10 cellular contexts compared by ENCODE assay signal in the genomic region with DNA sequence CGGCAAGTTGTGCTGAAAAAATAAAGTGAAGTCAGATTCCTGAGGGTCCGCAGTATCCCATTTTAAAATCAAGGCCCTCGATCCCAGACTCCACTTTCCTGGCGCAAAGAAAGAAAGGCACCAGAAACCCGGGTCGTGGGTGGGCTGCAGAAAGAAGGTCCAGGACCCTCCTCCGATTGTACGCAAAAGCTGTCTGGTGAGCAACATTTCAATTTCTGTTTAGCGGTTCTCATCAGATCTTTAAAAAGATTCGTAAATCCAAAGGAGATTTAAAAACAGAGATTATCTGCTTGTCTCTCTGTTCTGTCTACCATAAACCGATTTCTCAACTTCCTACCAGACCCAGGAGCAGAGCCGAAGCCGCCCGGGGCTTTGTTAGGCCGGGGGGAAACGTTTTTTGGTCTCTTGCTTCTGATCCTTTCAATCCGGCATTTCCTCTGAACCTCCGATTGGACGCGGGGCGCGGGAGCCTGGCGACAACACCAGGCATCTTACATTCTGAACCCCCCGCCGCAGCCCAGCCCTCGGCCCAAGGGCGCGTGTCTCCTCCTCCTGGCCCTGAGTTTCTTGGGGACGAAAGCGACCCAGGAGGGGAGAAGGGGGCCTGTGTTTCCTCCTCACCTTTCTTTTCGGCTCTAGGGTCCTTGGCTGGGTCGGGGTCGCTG. TPM values are rescaled to one million over a fixed set of nuclear protein-coding genes. Genes with fewer than 3 reads are reported as not detected.
DNase-seq lines count a peak whose midpoint lies in the region; ATAC-seq, FAIRE-seq and TF ChIP-seq lines count a peak whose summit lies in the region.
"Had no signal": no experiment of that assay in that cellular context is flagged by ENCODE, and none has a peak within 500 bp of the region (broad histone marks: within the 10 kb centered on the region; RNA-seq: fewer than 3 reads in every experiment).

No MANE protein-coding gene starts in this region.

- WGBS in HepG2 (ENCODE audit: low lambda C conversion rate) = 40% methylated on average over 30 of the region's 33 CpGs
- 8% methylated on average over 31 of the region's 33 CpGs for WGBS in right lobe of liver (ENCODE audit: insufficient coverage, low coverage, low lambda C conversion rate, missing lambda C conversion rate)
- no CpG with 5 or more reads among the region's 33 CpGs for WGBS in iPS DF 6.9 (ENCODE audit: insufficient coverage, insufficient read length)

- H3K36me3 ChIP-seq in HepG2 (replicated peaks in 1 of 2; ENCODE audit: control insufficient read depth in 1 of 2, insufficient read depth in 2 of 2, low read length in 2 of 2) = no peaks in the 10 kb centered on the region
- H3K36me3 ChIP-seq in right lobe of liver = no peaks in the 10 kb centered on the region
- H3K36me3 ChIP-seq in WERI-Rb-1 = no peaks in the 10 kb centered on the region
- H3K36me3 ChIP-seq in iPS DF 6.9 (ENCODE audit: control insufficient read depth, insufficient read depth, low read length) = no peaks in the 10 kb centered on the region; the same call in 1 of the 2 replicates
- H3K36me3 ChIP-seq in thoracic aorta = no peaks in the 10 kb centered on the region
- H3K36me3 ChIP-seq: left lung had no signal

- H3K9ac ChIP-seq in HepG2 (ENCODE audit: insufficient read depth, low read depth, low read length) = peak overlapping the region; percentile 52; the same call in 1 of the 2 replicates

- TSS peak; percentile 79 for BruUV-seq in HepG2 (replicated peaks; lab: Mats Ljungman, UMichigan)

- TF ChIP-seq CTCF in HepG2 (CRISPR knock-in tag; IDR thresholded peaks at IDR 0.05) (no peak), right lobe of liver (IDR thresholded peaks at IDR 0.05) (no peak), WERI-Rb-1 (IDR thresholded peaks at IDR 0.05; ENCODE audit: low read depth, low read length) (no peak), thoracic aorta (IDR thresholded peaks at IDR 0.05) (no peak)

- H3K4me1 ChIP-seq in HepG2 (ENCODE audit: insufficient read depth, low read length) (peaks cover 32% of the 10 kb centered on the region), right lobe of liver (peaks cover 0 to 16% (median 0%) of the 10 kb centered on the region in 4 donors), iPS DF 6.9 (ENCODE audit: control insufficient read depth, insufficient read depth, low read length) (peaks cover 12% of the 10 kb centered on the region), thoracic aorta (ENCODE audit: control insufficient read depth in 1 of 2, low read depth in 2 of 2) (peaks cover 27 to 38% of the 10 kb centered on the region in 2 donors)

- TF ChIP-seq RAD21 in HepG2 (CRISPR knock-in tag; IDR thresholded peaks at IDR 0.05) = no peak

- TF ChIP-seq POLR2A in HepG2 (IDR thresholded peaks at IDR 0.05; ENCODE audit: insufficient read depth in 1 of 2, low read depth in 2 of 2, low read length in 2 of 2) (no peak), right lobe of liver (IDR thresholded peaks at IDR 0.05) (no peak)

- POLR2A ChIA-PET in HepG2 (lab: Yijun Ruan, JAX) = no interaction called here

- no peak for FAIRE-seq in HepG2 (lab: Jason Lieb, UNC)

- no peaks in the 10 kb centered on the region for H3K9me3 ChIP-seq in HepG2 (ENCODE audit: low read length)
- H3K9me3 ChIP-seq in right lobe of liver = no peaks in the 10 kb centered on the region
- no peaks in the 10 kb centered on the region for H3K9me3 ChIP-seq in WERI-Rb-1 (ENCODE audit: severe bottlenecking)
- H3K9me3 ChIP-seq in iPS DF 6.9 (ENCODE audit: control insufficient read depth, insufficient read depth, low read length) = no peaks in the 10 kb centered on the region
- no peaks in the 10 kb centered on the region for H3K9me3 ChIP-seq in thoracic aorta
- H3K9me3 ChIP-seq: left lung had no signal

- peak overlapping the region; percentile 51 to 61 (median 52) for H3K4me3 ChIP-seq in HepG2 (replicated peaks in 1 of 3; ENCODE audit: insufficient read depth in 1 of 3, low read depth in 2 of 3, low read length in 3 of 3)
- no peak overlapping the region for H3K4me3 ChIP-seq in right lobe of liver
- H3K4me3 ChIP-seq in WERI-Rb-1 (ENCODE audit: low read depth, low read length) = peak overlapping the region; percentile 35
- 0 out of 2 replicates have a peak overlapping the region, but pooled peaks have one; percentile 2 for H3K4me3 ChIP-seq in iPS DF 6.9 (ENCODE audit: low read length)
- peak overlapping the region; percentile 57 for H3K4me3 ChIP-seq in thoracic aorta
- H3K4me3 ChIP-seq: left lung had no signal

- DNase-seq in HepG2 (ENCODE audit: low spot score) = no peak
- DNase-seq in right lobe of liver = no peak
- peak; percentile 34 for DNase-seq in WERI-Rb-1
- DNase-seq in iPS DF 6.9 (ENCODE audit: low read depth, low spot score) = no peak
- DNase-seq in thoracic aorta (ENCODE audit: low spot score) = no peak
- DNase-seq in sciatic nerve (ENCODE audit: low spot score) = no peak
- DNase-seq in stimulated activated CD8-positive, alpha-beta memory T cell treated with anti-CD3 and anti-CD28 coated beads, Interleukin-4, amount 100 ng/mL, for 48 hours = no peak
- DNase-seq: activated CD4-positive, CD25-positive, alpha-beta regulatory T cell; left lung had no signal

- CTCF ChIA-PET in HepG2 (lab: Yijun Ruan, JAX; ENCODE audit: low intra/inter-chr PET ratio, low total read pairs) = no interaction called here

- intact Hi-C loops in HepG2 (cut with micrococcal nuclease; ENCODE audit: unreplicated experiment) (no loop called here), right lobe of liver (cut with DNase I) (no loop called here), sciatic nerve (cut with DNase I) (no loop called here)

- no peak; the same call in 2 of the 3 replicates for ATAC-seq in HepG2
- ATAC-seq in right lobe of liver = no peak
- no peak for ATAC-seq in thoracic aorta (ENCODE audit: insufficient number of reproducible peaks, low FRiP score, low read depth)
- no peak for ATAC-seq in HG02759 (IDR thresholded peaks at IDR 0.05; ENCODE audit: unreplicated experiment)
- no peak for ATAC-seq in sciatic nerve
- ATAC-seq: left lung had no signal

- in situ Hi-C loops in HepG2 (cut with HindIII; ENCODE audit: extremely low pct_ligation_motif_present, low pct_unique_long_range_greater_than_20kb) = no loop called here

- H3K27ac ChIP-seq in HepG2 (ENCODE audit: extremely low read length, insufficient read depth, low read length) = no peak overlapping the region
- no peak overlapping the region for H3K27ac ChIP-seq in right lobe of liver
- peak overlapping the region; percentile 74 for H3K27ac ChIP-seq in WERI-Rb-1
- H3K27ac ChIP-seq in iPS DF 6.9 (ENCODE audit: low read length) = no peak overlapping the region
- H3K27ac ChIP-seq in thoracic aorta = no peak overlapping the region
- H3K27ac ChIP-seq: left lung had no signal

- peak overlapping the region; percentile 70 for H3K4me2 ChIP-seq in HepG2 (ENCODE audit: low read depth, low read length)

- H3K79me2 ChIP-seq in HepG2 (ENCODE audit: insufficient read depth, low read length) = no peaks in the 10 kb centered on the region

- no peaks in the 10 kb centered on the region for H4K20me1 ChIP-seq in HepG2 (ENCODE audit: insufficient read depth, low read length)

- peaks cover 16 to 85% of the 10 kb centered on the region in 2 experiments for H3K27me3 ChIP-seq in HepG2 (ENCODE audit: control insufficient read depth in 1 of 2, insufficient read depth in 2 of 2, low read length in 2 of 2)
- H3K27me3 ChIP-seq in right lobe of liver = peaks cover 4 to 66% of the 10 kb centered on the region in 2 donors
- peaks cover 14% of the 10 kb centered on the region for H3K27me3 ChIP-seq in WERI-Rb-1 (ENCODE audit: insufficient read depth, low read depth, severe bottlenecking)
- peaks cover 98% of the 10 kb centered on the region for H3K27me3 ChIP-seq in iPS DF 6.9 (ENCODE audit: control insufficient read depth, insufficient read depth, low read length)
- H3K27me3 ChIP-seq in thoracic aorta (replicated peaks; ENCODE audit: insufficient read depth) = peaks cover 34% of the 10 kb centered on the region

- H2AFZ ChIP-seq in HepG2 (ENCODE audit: low read length) = no peak overlapping the region

- TF ChIP-seq EP300 in HepG2 (IDR thresholded peaks at IDR 0.05; ENCODE audit: low read depth in 2 of 2, low read length in 2 of 2) (no peak), HepG2 (CRISPR knock-in tag; IDR thresholded peaks at IDR 0.05; ENCODE audit: borderline replicate concordance) (no peak)

TF ChIP-seq in HepG2, 621 proteins besides CTCF, POLR2A, EP300 and RAD21 (continues in another document):
- no peak for TF ChIP-seq RNF2 (conservative IDR thresholded peaks at IDR 0.05; ENCODE audit: low read depth)

RNA-seq across cellular contexts. Expression of gene NKX2-5, which starts 0.7 kb away (rescaled TPM):
- total RNA-seq in HepG2 (2016; rRNA removed; fragmentation: Illumina TruSeq; extraction: Trizol) (0.49 and 0.93 TPM in 2 replicates), right lobe of liver (not detected), thoracic aorta (not detected), sciatic nerve (not detected)
- total RNA-seq in HepG2 (2016; cell fraction: cytosol; rRNA removed; fragmentation: Illumina TruSeq; extraction: Trizol; ENCODE audit: low read depth) = 0.44 and 1.3 TPM in 2 replicates
- total RNA-seq in HepG2 (2016; cell fraction: insoluble cytoplasmic fraction; rRNA removed; fragmentation: Illumina TruSeq; extraction: Trizol) = 0.21 and 0.84 TPM in 2 replicates
- 1.3 and 1.5 TPM in 2 replicates for total RNA-seq in HepG2 (2016; cell fraction: membrane; rRNA removed; fragmentation: Illumina TruSeq; extraction: Trizol)
- total RNA-seq in HepG2 (2016; cell fraction: nucleus; rRNA removed; fragmentation: Illumina TruSeq; extraction: Trizol) = 0.56 and 0.59 TPM in 2 replicates
- 0.53 and 0.59 TPM in 2 replicates for polyA plus RNA-seq in HepG2 (2011; rRNA removed)
- polyA plus RNA-seq in HepG2 (2011; cell fraction: cytosol; rRNA removed) = 0.51 and 1.1 TPM in 2 replicates
- polyA plus RNA-seq in HepG2 (2011; cell fraction: nucleus; rRNA removed) = 0.71 and 1.1 TPM in 2 replicates
- polyA plus RNA-seq in HepG2 (2012) = 0.76 and 2.3 TPM in 2 replicates
- 1.3 TPM in 2 replicates for polyA plus RNA-seq in HepG2 (2016; cell fraction: cytosol; fragmentation: Illumina TruSeq; extraction: Trizol; ENCODE audit: low read depth)
- polyA plus RNA-seq in HepG2 (2016; cell fraction: insoluble cytoplasmic fraction; fragmentation: Illumina TruSeq; extraction: Trizol; ENCODE audit: low read depth) = 0.97 and 1.0 TPM in 2 replicates
- 1.5 and 1.9 TPM in 2 replicates for polyA plus RNA-seq in HepG2 (2016; cell fraction: membrane; fragmentation: Illumina TruSeq; extraction: Trizol; ENCODE audit: low read depth)
- polyA plus RNA-seq in HepG2 (2016; cell fraction: nucleus; fragmentation: Illumina TruSeq; extraction: Trizol; ENCODE audit: insufficient read depth, low read depth) = 0.95 and 1.3 TPM in 2 replicates
- 0.32 TPM in 1 of 2 replicates, not detected in the other for polyA minus RNA-seq in HepG2 (2011; rRNA and poly(A)+ RNA removed; ENCODE audit: low replicate concordance)
- 0.35 TPM in 1 of 2 replicates, not detected in the other for polyA minus RNA-seq in HepG2 (2011; cell fraction: cytosol; rRNA and poly(A)+ RNA removed)
- polyA minus RNA-seq in HepG2 (2011; cell fraction: nucleus; rRNA and poly(A)+ RNA removed) = not detected in 2 replicates
- total RNA-seq: left lung had no signal

Comparison
In these comparisons a context has a peak if more than half of its experiments do, and no peak if none do; other contexts are left out.
1. H3K4me3 ChIP-seq: peak in HepG2 (3 of 3), WERI-Rb-1 (single experiment), iPS DF 6.9 (single experiment) and thoracic aorta (single experiment); none in right lobe of liver (0 of 3).